Comparison of ENCODE assay signal across 1 cellular context in the genomic region with DNA sequence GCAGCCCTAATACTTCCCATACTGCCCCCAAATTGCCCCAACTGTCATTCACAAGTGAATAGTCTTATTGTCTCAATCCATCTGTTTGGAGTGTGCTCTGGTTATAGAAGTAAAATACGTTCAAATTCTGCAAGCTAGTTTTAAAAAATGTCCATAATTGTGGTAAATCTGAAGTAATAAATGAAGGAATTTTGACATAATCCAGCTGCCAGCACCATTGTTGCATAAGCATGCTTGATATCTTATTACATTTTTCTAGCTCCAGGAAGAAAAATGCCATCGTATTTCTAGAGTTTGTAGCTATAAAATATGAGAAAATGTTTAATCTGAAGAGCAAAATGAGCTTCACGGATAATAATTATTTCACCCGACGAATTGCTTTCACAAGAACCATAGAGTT.
TF ChIP-seq lines count a peak whose summit lies in the region.

No MANE protein-coding gene starts in this region.

TF ChIP-seq in IMR-90, 13 proteins besides CTCF, POLR2A, EP300 and RAD21:
- TF ChIP-seq MAZ (IDR thresholded peaks at IDR 0.05; ENCODE audit: borderline replicate concordance, low read depth, low read length) = no peak
- no peak for TF ChIP-seq RCOR1 (IDR thresholded peaks at IDR 0.05; ENCODE audit: insufficient replicate concordance, low read length)
- TF ChIP-seq RFX5 (IDR thresholded peaks at IDR 0.05; ENCODE audit: low read depth, low read length) = no peak
- peak; percentile 73 for TF ChIP-seq CEBPB (IDR thresholded peaks at IDR 0.05; ENCODE audit: low read depth, low read length)
